Comparison of ENCODE assay signal across 8 cellular contexts in genomic region chrX:123860983-123861382, GRCh38. TPM values are rescaled to one million over a fixed set of nuclear protein-coding genes. Genes with fewer than 3 reads are reported as not detected.
DNase-seq lines count a peak whose midpoint lies in the region; ATAC-seq, FAIRE-seq and TF ChIP-seq lines count a peak whose summit lies in the region.

No MANE protein-coding gene starts in this region.

- TF ChIP-seq POLR2A in esophagus muscularis mucosa (IDR thresholded peaks at IDR 0.05; ENCODE audit: low read depth) = no peak

- ATAC-seq in activated CD4-positive, CD25-positive, alpha-beta regulatory T cell treated with anti-CD3 and anti-CD28 coated beads, Interleukin-2, amount 50 U/mL, for 24 hours = peak; percentile 15 to 17
- ATAC-seq in RWPE2 (ENCODE audit: low read depth) (no peak), pancreas (no peak), HG03439 (IDR thresholded peaks at IDR 0.05; ENCODE audit: unreplicated experiment) (no peak)

- TF ChIP-seq EP300 in esophagus muscularis mucosa (IDR thresholded peaks at IDR 0.05) = no peak

- H3K4me3 ChIP-seq in RWPE2 (ENCODE audit: severe bottlenecking) (peak overlapping the region; percentile 49), esophagus muscularis mucosa (peak overlapping the region; percentile 64 to 81 (median 72)), pancreas (peak overlapping the region; percentile 37 to 53 (median 44))

- H3K36me3 ChIP-seq in RWPE2 (ENCODE audit: low read depth) (no peaks in the 10 kb centered on the region), esophagus muscularis mucosa (no peaks in the 10 kb centered on the region), pancreas (no peaks in the 10 kb centered on the region)

- FAIRE-seq in pancreas (lab: Jason Lieb, UNC) = no peak

- intact Hi-C loops in esophagus muscularis mucosa (cut with DNase I) (no loop called here), pancreas (cut with DNase I) (no loop called here)

- H3K27me3 ChIP-seq in RWPE2 (ENCODE audit: insufficient read depth, poor library complexity, severe bottlenecking) = no peaks in the 10 kb centered on the region
- H3K27me3 ChIP-seq in esophagus muscularis mucosa = no peaks in the 10 kb centered on the region
- no peaks in the 10 kb centered on the region for H3K27me3 ChIP-seq in pancreas

- H3K4me1 ChIP-seq in RWPE2 (ENCODE audit: insufficient read depth, poor library complexity, severe bottlenecking) (no peaks in the 10 kb centered on the region), esophagus muscularis mucosa (peaks cover 0 to 17% (median 10%) of the 10 kb centered on the region in 4 donors), pancreas (no peaks in the 10 kb centered on the region)

- WGBS in esophagus muscularis mucosa = 37% methylated on average over 4 of the region's 4 CpGs
- WGBS in pancreas, 2 donors = 1 to 39% methylated on average over 4 of the region's 4 CpGs

- H3K27ac ChIP-seq in RWPE2 (ENCODE audit: poor library complexity, severe bottlenecking) (peak overlapping the region; percentile 92), esophagus muscularis mucosa (replicated peaks in 1 of 4) (peak overlapping the region; percentile 91 to 95 (median 95)), pancreas (peak overlapping the region; percentile 87 to 96 (median 89))

- DNase-seq in activated CD4-positive, CD25-positive, alpha-beta regulatory T cell (lab: John Stamatoyannopoulos, UW) = no peak
- DNase-seq in RWPE2 (ENCODE audit: low spot score) (no peak), esophagus muscularis mucosa (ENCODE audit: extremely low spot score) (no peak), pancreas (no peak), NCI-H128 (lab: John Stamatoyannopoulos, UW; ENCODE audit: unreplicated experiment) (no peak), COLO829 (ENCODE audit: low spot score) (no peak)

- no peak for TF ChIP-seq CTCF in RWPE2 (IDR thresholded peaks at IDR 0.05; ENCODE audit: poor library complexity, severe bottlenecking)
- TF ChIP-seq CTCF in esophagus muscularis mucosa (IDR thresholded peaks at IDR 0.05) = no peak
- no peak for TF ChIP-seq CTCF in pancreas (IDR thresholded peaks at IDR 0.05)

- H3K9me3 ChIP-seq in RWPE2 (ENCODE audit: severe bottlenecking) = no peaks in the 10 kb centered on the region
- H3K9me3 ChIP-seq in esophagus muscularis mucosa = no peaks in the 10 kb centered on the region
- no peaks in the 10 kb centered on the region for H3K9me3 ChIP-seq in pancreas

RNA-seq across cellular contexts. Expression of gene XIAP, which starts 1.1 kb away (rescaled TPM):
- total RNA-seq in esophagus muscularis mucosa = 10 to 100 TPM; 21.0 to 39.3 (median 32.9) TPM
- 10 to 100 TPM; 19.7 to 40.6 (median 28.4) TPM for total RNA-seq in pancreas
- polyA plus RNA-seq in pancreas = 1 to 10 TPM; 3.4 to 8.7 TPM

Comparison
In these comparisons a context has a peak if more than half of its experiments do, and no peak if none do; other contexts are left out.
1. ATAC-seq: peak in activated CD4-positive, CD25-positive, alpha-beta regulatory T cell treated with anti-CD3 and anti-CD28 coated beads, Interleukin-2, amount 50 U/mL, for 24 hours (2 of 2); none in RWPE2 (single experiment), pancreas (0 of 4) and HG03439 (single experiment).
2. Peak in every context shown above with its lines, with median percentiles within 50 percentile points of each other: H3K27ac ChIP-seq and H3K4me3 ChIP-seq.